Comparison of ENCODE assay signal across 8 cellular contexts in the genomic region with DNA sequence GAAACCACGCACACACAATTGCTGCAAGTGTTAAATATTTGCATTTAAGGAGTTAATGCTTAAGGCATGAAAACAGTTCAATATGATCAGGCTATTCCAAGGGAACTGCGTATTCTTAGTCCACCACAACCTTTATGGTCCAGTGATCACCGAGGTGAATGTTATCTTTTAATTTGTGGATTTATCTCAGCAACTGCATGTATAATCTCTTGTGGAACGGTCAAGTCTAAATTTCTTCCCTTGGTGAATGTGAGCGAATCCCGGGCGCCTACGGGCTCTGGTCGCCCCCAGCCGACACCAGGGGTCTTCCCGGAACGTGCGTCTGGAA. TPM values are rescaled to one million over a fixed set of nuclear protein-coding genes. Genes with fewer than 3 reads are reported as not detected.
DNase-seq lines count a peak whose midpoint lies in the region; ATAC-seq and TF ChIP-seq lines count a peak whose summit lies in the region.

No MANE protein-coding gene starts in this region.

- intact Hi-C loops in CD4-positive, alpha-beta memory T cell (cut with micrococcal nuclease): loop anchor here (1.0 to 10.0 kb wide), 3 partner anchors 28 to 111 kb away; a partner anchor contains a TSS

- TF ChIP-seq CTCF in endothelial cell (IDR thresholded peaks at IDR 0.05; ENCODE audit: unreplicated experiment): no peak
- no peak for TF ChIP-seq CTCF in neutrophil (IDR thresholded peaks at IDR 0.05)

- DNase-seq in CD4-positive, alpha-beta memory T cell: no peak
- DNase-seq in NT2/D1 (ENCODE audit: low read depth, low spot score): no peak
- DNase-seq in endothelial cell (ENCODE audit: low spot score): no peak
- no peak for DNase-seq in mesenteric fat pad (ENCODE audit: low spot score)

- H3K27me3 ChIP-seq in CD4-positive, alpha-beta memory T cell (ENCODE audit: insufficient read depth, low read length): no peaks in the 10 kb centered on the region
- H3K27me3 ChIP-seq in NT2/D1 (ENCODE audit: insufficient read depth, insufficient read length) (peaks cover 31% of the 10 kb centered on the region), neutrophil (peaks cover 68% of the 10 kb centered on the region)

- H3K4me3 ChIP-seq in CD4-positive, alpha-beta memory T cell (ENCODE audit: low read length in 2 of 2): peak overlapping the region; percentile 69 to 80
- H3K4me3 ChIP-seq in NT2/D1 (ENCODE audit: insufficient read length, low read depth) (peak overlapping the region; percentile 51), neutrophil (ENCODE audit: low read depth in 1 of 2, low read length in 1 of 2) (peak overlapping the region; percentile 77 to 85)

- H3K9me3 Mint-ChIP-seq in CD4-positive, alpha-beta memory T cell: no peaks in the 10 kb centered on the region
- H3K9me3 Mint-ChIP-seq in endothelial cell (ENCODE audit: unreplicated experiment): no peaks in the 10 kb centered on the region

- H3K27ac ChIP-seq in CD4-positive, alpha-beta memory T cell (ENCODE audit: low read depth, low read length): peak overlapping the region; percentile 45
- H3K27ac ChIP-seq in neutrophil: no peak overlapping the region

- H3K27ac Mint-ChIP-seq in CD4-positive, alpha-beta memory T cell: peak overlapping the region; percentile 83 to 92 (median 88)
- no peak overlapping the region for H3K27ac Mint-ChIP-seq in endothelial cell (ENCODE audit: unreplicated experiment)

- peaks cover 2 to 7% (median 6%) of the 10 kb centered on the region in 4 donors for H3K4me1 Mint-ChIP-seq in CD4-positive, alpha-beta memory T cell
- peaks cover 3% of the 10 kb centered on the region for H3K4me1 Mint-ChIP-seq in endothelial cell (ENCODE audit: unreplicated experiment)

- H3K36me3 Mint-ChIP-seq in CD4-positive, alpha-beta memory T cell: peaks cover 2 to 4% of the 10 kb centered on the region in 2 donors
- H3K36me3 Mint-ChIP-seq in endothelial cell (ENCODE audit: low read depth, unreplicated experiment): no peaks in the 10 kb centered on the region

- no peaks in the 10 kb centered on the region for H3K27me3 Mint-ChIP-seq in CD4-positive, alpha-beta memory T cell
- H3K27me3 Mint-ChIP-seq in endothelial cell (ENCODE audit: unreplicated experiment): peaks cover 2% of the 10 kb centered on the region

- ATAC-seq in HG03045 (IDR thresholded peaks at IDR 0.05; ENCODE audit: unreplicated experiment) (no peak), GM18517 (IDR thresholded peaks at IDR 0.05; ENCODE audit: unreplicated experiment) (no peak), GM21360 (IDR thresholded peaks at IDR 0.05; ENCODE audit: unreplicated experiment) (no peak)

- H3K4me1 ChIP-seq in CD4-positive, alpha-beta memory T cell (ENCODE audit: insufficient read depth, low read length): peaks cover 12% of the 10 kb centered on the region
- H3K4me1 ChIP-seq in NT2/D1 (ENCODE audit: insufficient read depth, insufficient read length): no peaks in the 10 kb centered on the region
- peaks cover 14 to 16% of the 10 kb centered on the region in 2 experiments for H3K4me1 ChIP-seq in neutrophil (ENCODE audit: control insufficient read depth in 1 of 2, insufficient read depth in 1 of 2, low read depth in 1 of 2, low read length in 1 of 2)

- CTCF ChIA-PET in CD4-positive, alpha-beta memory T cell (lab: Charles Lee; ENCODE audit: partially characterized antibody): interaction anchor here (1.0 to 1.2 kb wide), 2 partner anchors 9 to 27 kb away, joined by 3 to 4 read pairs; a partner anchor contains a TSS

- POLR2A ChIA-PET in CD4-positive, alpha-beta memory T cell (lab: Charles Lee; ENCODE audit: partially characterized antibody): interaction anchor here (0.9 to 3.2 kb wide), 6 partner anchors 8 to 112 kb away, joined by 3 to 31 read pairs (median 4); a partner anchor contains a TSS

- peak overlapping the region; percentile 90 to 95 (median 92) for H3K4me3 Mint-ChIP-seq in CD4-positive, alpha-beta memory T cell
- H3K4me3 Mint-ChIP-seq in endothelial cell (ENCODE audit: unreplicated experiment): peak overlapping the region; percentile 88

- peak overlapping the region; percentile 76 for H3K9ac ChIP-seq in NT2/D1 (ENCODE audit: insufficient read length, low read depth)

- H3K9me3 ChIP-seq in CD4-positive, alpha-beta memory T cell (ENCODE audit: control insufficient read depth in 1 of 2, low read length in 2 of 2): no peaks in the 10 kb centered on the region
- no peaks in the 10 kb centered on the region for H3K9me3 ChIP-seq in NT2/D1 (ENCODE audit: insufficient read depth, low read length)
- H3K9me3 ChIP-seq in neutrophil: no peaks in the 10 kb centered on the region

- H3K36me3 ChIP-seq in CD4-positive, alpha-beta memory T cell (ENCODE audit: insufficient read depth, low read length): peaks cover under 1% of the 10 kb centered on the region
- H3K36me3 ChIP-seq in NT2/D1 (ENCODE audit: insufficient read depth, insufficient read length, low read length): no peaks in the 10 kb centered on the region
- peaks cover 16% of the 10 kb centered on the region for H3K36me3 ChIP-seq in neutrophil

RNA-seq across cellular contexts. Expression of a gene that starts 1.0 kb away (rescaled TPM):
- under 1 TPM; 0.47 to 0.53 TPM for total RNA-seq in CD4-positive, alpha-beta memory T cell
- under 1 TPM in 1 of 2 donors, not detected in 1; 0.08 TPM for polyA plus RNA-seq in CD4-positive, alpha-beta memory T cell
- total RNA-seq in endothelial cell (ENCODE audit: unreplicated experiment) (4.5 TPM), mesenteric fat pad (0.87 TPM)

RNA-seq across cellular contexts. Expression of a gene that starts 27.6 kb away (rescaled TPM):
- total RNA-seq in CD4-positive, alpha-beta memory T cell: 10 to 100 TPM; 24.3 to 25.3 TPM
- polyA plus RNA-seq in CD4-positive, alpha-beta memory T cell: 10 to 100 TPM; 38.3 to 52.4 TPM
- total RNA-seq in endothelial cell (ENCODE audit: unreplicated experiment): 27.6 TPM
- total RNA-seq in mesenteric fat pad: 16.4 TPM

RNA-seq across cellular contexts. Expression of a gene that starts 27.8 kb away (rescaled TPM):
- 10 to 100 TPM; 28.4 to 37.8 TPM for total RNA-seq in CD4-positive, alpha-beta memory T cell
- polyA plus RNA-seq in CD4-positive, alpha-beta memory T cell: 1 to 10 TPM; 1.0 to 3.3 TPM
- 14.1 TPM for total RNA-seq in endothelial cell (ENCODE audit: unreplicated experiment)
- total RNA-seq in mesenteric fat pad: 21.3 TPM
